ENCODE assay signal across 9 cellular contexts in genomic region chr15:58096529-58097084, GRCh38. TPM values are rescaled to one million over a fixed set of nuclear protein-coding genes. Genes with fewer than 3 reads are reported as not detected.
"Had no signal": no experiment of that assay in that cellular context is flagged by ENCODE, and none has a peak within 500 bp of the region (broad histone marks: within the 10 kb centered on the region; RNA-seq: fewer than 3 reads in every experiment).

No MANE protein-coding gene starts in this region.

- FAIRE-seq: G401.6, GM12878, GM12891, GM12892, GM18507, GM19239 had no signal

- ATAC-seq: GM12878 had no signal

- DNase-seq: GDM1, GF-D8 had no signal

- H3K4me3 ChIP-seq: GM12878 had no signal

RNA-seq across cellular contexts. Expression of gene ALDH1A2, which starts 31.1 kb away (rescaled TPM):
- total RNA-seq: G401 had no signal

RNA-seq across cellular contexts. Expression of gene AQP9, which starts 41.6 kb away (rescaled TPM):
- total RNA-seq: G401 had no signal
